Comparison of ENCODE assay signal across 8 cellular contexts in the genomic region with DNA sequence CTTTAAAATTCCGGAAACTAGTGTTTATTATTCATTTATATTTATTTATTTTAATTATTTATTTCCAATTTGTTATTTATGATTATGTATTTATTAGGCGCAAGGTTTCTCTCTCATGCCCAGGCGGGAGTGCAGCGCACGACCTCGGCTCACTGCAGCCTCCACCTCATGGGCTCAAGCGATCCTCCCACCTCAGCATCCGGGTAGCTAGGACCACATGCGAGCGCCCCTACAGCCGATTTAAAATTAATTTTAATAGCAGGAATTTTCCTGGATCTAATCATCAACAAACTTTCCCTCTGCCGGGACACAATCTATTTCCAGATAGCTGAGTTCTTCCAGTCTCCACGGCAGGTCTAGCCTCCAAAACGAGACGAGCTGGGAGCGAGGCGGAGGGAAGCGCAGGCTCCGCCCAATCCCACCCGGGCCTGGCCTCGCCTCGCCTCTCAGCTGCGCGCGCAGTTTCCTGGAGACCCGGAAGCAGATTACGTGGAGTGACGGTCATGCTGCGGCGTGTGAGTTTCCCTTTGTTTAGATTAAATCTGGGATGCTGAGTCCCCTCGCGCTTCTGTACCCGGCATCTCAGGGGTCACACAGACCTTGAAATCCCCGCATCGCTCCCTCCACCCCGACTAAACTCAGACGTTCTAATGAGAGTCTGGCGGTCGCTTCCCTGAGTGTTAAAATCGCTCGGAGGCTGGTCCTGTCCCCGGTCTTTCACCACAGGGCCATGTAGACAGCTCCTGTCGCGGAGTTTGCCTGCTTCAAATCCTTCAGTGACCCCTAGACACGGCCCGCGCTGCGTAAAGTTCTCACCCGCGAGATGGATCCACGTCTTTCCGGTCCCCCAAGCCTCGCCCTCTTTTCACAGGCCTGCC.
DNase-seq lines count a peak whose midpoint lies in the region; ATAC-seq and TF ChIP-seq lines count a peak whose summit lies in the region.

Gene ZNF880, plus strand, starts transcription at position 461 of the 878 bp plus-strand sequence. Its CDS starts 43 bp downstream, at position 504.

- H3K4me3 ChIP-seq in LNCaP clone FGC (ENCODE audit: low read depth, low read length) (peak within 1 kb of the TSS; percentile 93), WERI-Rb-1 (ENCODE audit: low read depth, low read length) (peak within 1 kb of the TSS; percentile 87), iPS-11a (ENCODE audit: low read depth, low read length) (peak within 1 kb of the TSS; percentile 70), skeletal muscle cell (ENCODE audit: low read depth, low read length) (peak within 1 kb of the TSS; percentile 67)

- peaks cover 19% of the 10 kb centered on the region for H3K9me3 ChIP-seq in WERI-Rb-1 (ENCODE audit: severe bottlenecking)

- DNase-seq in NCI-H2081 (lab: John Stamatoyannopoulos, UW): peak; percentile 81 to 85
- no peak for DNase-seq in NCI-H2081 treated with DMSO at 0.1 percent for 48 hours (lab: John Stamatoyannopoulos, UW)
- DNase-seq in LNCaP clone FGC (ENCODE audit: low read depth): peak; percentile 74
- peak; percentile 95 for DNase-seq in WERI-Rb-1
- peak; percentile 80 for DNase-seq in brain pericyte (ENCODE audit: low read depth, low spot score)
- peak; percentile 72 for DNase-seq in skeletal muscle cell (ENCODE audit: low read depth)

- H3K27me3 ChIP-seq in WERI-Rb-1 (ENCODE audit: insufficient read depth, low read depth, severe bottlenecking): no peaks in the 10 kb centered on the region

- peak within 1 kb of the TSS; percentile 95 for H3K27ac ChIP-seq in WERI-Rb-1

- no peak for ATAC-seq in GM18873 (IDR thresholded peaks at IDR 0.05; ENCODE audit: low FRiP score, unreplicated experiment)

- no peak for TF ChIP-seq CTCF in LNCaP clone FGC (IDR thresholded peaks at IDR 0.05; ENCODE audit: control insufficient read depth, extremely low read depth, insufficient read depth)
- TF ChIP-seq CTCF in WERI-Rb-1 (IDR thresholded peaks at IDR 0.05; ENCODE audit: low read depth, low read length): no peak

- peaks cover 44% of the 10 kb centered on the region for H3K36me3 ChIP-seq in WERI-Rb-1
